Comparison of ENCODE assay signal across 9 cellular contexts in genomic region chr6:14109411-14109826, GRCh38. TPM values are rescaled to one million over a fixed set of nuclear protein-coding genes. Genes with fewer than 3 reads are reported as not detected.
DNase-seq lines count a peak whose midpoint lies in the region; ATAC-seq and TF ChIP-seq lines count a peak whose summit lies in the region.
"Had no signal": no experiment of that assay in that cellular context is flagged by ENCODE, and none has a peak within 500 bp of the region (broad histone marks: within the 10 kb centered on the region; RNA-seq: fewer than 3 reads in every experiment).

No MANE protein-coding gene starts in this region.

- TF ChIP-seq POLR2A in gastroesophageal sphincter (IDR thresholded peaks at IDR 0.05) (no peak), erythroblast (IDR thresholded peaks at IDR 0.05; ENCODE audit: low read length) (no peak)

- H3K4me1 ChIP-seq in left lung (peaks cover 0 to 25% of the 10 kb centered on the region in 2 donors), gastroesophageal sphincter (no peaks in the 10 kb centered on the region)

- H3K36me3 ChIP-seq in left lung, result no peaks in the 10 kb centered on the region
- H3K36me3 ChIP-seq in gastroesophageal sphincter, result no peaks in the 10 kb centered on the region

- H3K27me3 ChIP-seq in left lung, result no peaks in the 10 kb centered on the region
- peaks cover 7% of the 10 kb centered on the region for H3K27me3 ChIP-seq in gastroesophageal sphincter

- DNase-seq in left lung (no peak), epidermal melanocyte (ENCODE audit: insufficient read length, low spot score) (no peak), erythroblast (lab: John Stamatoyannopoulos, UW) (no peak)
- DNase-seq: NCI-H1694, PC-9 had no signal

- TF ChIP-seq EP300 in gastroesophageal sphincter (IDR thresholded peaks at IDR 0.05), result no peak

- ATAC-seq in GM18868 (IDR thresholded peaks at IDR 0.05; ENCODE audit: unreplicated experiment) (peak; percentile 5), GM21619 (IDR thresholded peaks at IDR 0.05; ENCODE audit: unreplicated experiment) (peak; percentile 7), HG03442 (IDR thresholded peaks at IDR 0.05; ENCODE audit: unreplicated experiment) (peak; percentile 2), left lung (peak; percentile 47), gastroesophageal sphincter (no peak)

- H3K9me3 ChIP-seq in left lung, result peaks cover 0 to 11% of the 10 kb centered on the region in 2 donors
- peaks cover 0 to 8% (median 1%) of the 10 kb centered on the region in 3 donors for H3K9me3 ChIP-seq in gastroesophageal sphincter

- no peak overlapping the region for H3K4me3 ChIP-seq in left lung
- no peak overlapping the region for H3K4me3 ChIP-seq in gastroesophageal sphincter
- H3K4me3 ChIP-seq: PC-9 had no signal

- intact Hi-C loops in left lung (cut with DNase I), result no loop called here

- TF ChIP-seq CTCF in left lung (IDR thresholded peaks at IDR 0.05) (no peak), gastroesophageal sphincter (IDR thresholded peaks at IDR 0.05) (no peak)

- peak overlapping the region; percentile 39 to 60 for H3K27ac ChIP-seq in left lung
- H3K27ac ChIP-seq in gastroesophageal sphincter, result no peak overlapping the region
- H3K27ac ChIP-seq: PC-9 had no signal

- 56 to 83% methylated on average over 1 of the region's 4 CpGs for WGBS in gastroesophageal sphincter (ENCODE audit: low coverage in 1 of 2), 2 donors

RNA-seq across cellular contexts. Expression of gene CD83, which starts 8.2 kb away (rescaled TPM):
- total RNA-seq in left lung (10 to 100 TPM; 14.2 to 22.1 TPM), gastroesophageal sphincter (1 to 10 TPM in 3 of 4 donors, under 1 TPM in 1; 0.31 to 4.3 (median 2.1) TPM)

Comparison
In these comparisons a context has a peak if more than half of its experiments do, and no peak if none do; other contexts are left out.
1. H3K27ac ChIP-seq: peak in left lung (2 of 2); none in gastroesophageal sphincter (0 of 4).